Comparison of ENCODE assay signal across 18 cellular contexts in genomic region chr12:48288387-48289268, GRCh38.
DNase-seq lines count a peak whose midpoint lies in the region; ATAC-seq, FAIRE-seq and TF ChIP-seq lines count a peak whose summit lies in the region.
"Had no signal": no experiment of that assay in that cellular context is flagged by ENCODE, and none has a peak within 500 bp of the region (broad histone marks: within the 10 kb centered on the region; RNA-seq: fewer than 3 reads in every experiment).

No MANE protein-coding gene starts in this region.

- ATAC-seq in K562 (no peak), mucosa of descending colon (peak; percentile 62), GM19455 (IDR thresholded peaks at IDR 0.05; ENCODE audit: unreplicated experiment) (no peak)
- ATAC-seq: CD8-positive, alpha-beta T cell had no signal

- TF ChIP-seq EP300 in K562 (IDR thresholded peaks at IDR 0.05; ENCODE audit: low read length) = no peak

- DNase-seq in K562 (ENCODE audit: extremely low read depth in 1 of 4, low spot score in 3 of 4) = no peak
- DNase-seq in mucosa of descending colon = peak in 1 of 3 donors; percentile 16
- DNase-seq in globus pallidus (ENCODE audit: low spot score) = no peak
- no peak for DNase-seq in head of caudate nucleus
- no peak for DNase-seq in ureter (ENCODE audit: low spot score)
- DNase-seq: CD8-positive, alpha-beta T cell; COR-L47; DMS153; DMS79 treated with DMSO at 0.1 percent for 48 hours; EL; HFFc6 had no signal

- FAIRE-seq in K562 (lab: Jason Lieb, UNC) = no peak
- FAIRE-seq: D721Med, G401.6, GM12892, H1 had no signal

- H4K20me1 ChIP-seq in Loucy (ENCODE audit: insufficient read depth, low read length, poor library complexity, severe bottlenecking) (no peaks in the 10 kb centered on the region), K562 (replicated peaks; ENCODE audit: control insufficient read depth, insufficient read depth, low read length) (no peaks in the 10 kb centered on the region)

- in situ Hi-C loops in K562 (cut with MboI) = no loop called here

- no peak for TF ChIP-seq POLR2A in K562 (conservative IDR thresholded peaks at IDR 0.05)

- H3K36me3 ChIP-seq in Loucy (ENCODE audit: insufficient read depth, low read length) = no peaks in the 10 kb centered on the region
- no peaks in the 10 kb centered on the region for H3K36me3 ChIP-seq in K562 (ENCODE audit: control insufficient read depth, insufficient read depth, low read length)
- no peaks in the 10 kb centered on the region for H3K36me3 ChIP-seq in mucosa of descending colon (ENCODE audit: low read depth)
- H3K36me3 ChIP-seq: HAP-1 had no signal

- TF ChIP-seq CTCF in Loucy (conservative IDR thresholded peaks at IDR 0.05; ENCODE audit: low read length) (no peak), K562 (IDR thresholded peaks at IDR 0.05 in 2 of 3, conservative IDR thresholded peaks at IDR 0.05 in 1 of 3; ENCODE audit: insufficient read depth in 2 of 3, low read depth in 1 of 3, low read length in 3 of 3) (no peak), mucosa of descending colon (IDR thresholded peaks at IDR 0.05) (no peak)

- POLR2A ChIA-PET in K562 (lab: Yijun Ruan, JAX) = no interaction called here

- H3K79me2 ChIP-seq in Loucy (ENCODE audit: insufficient read depth, low read length) (no peaks in the 10 kb centered on the region), K562 (ENCODE audit: control insufficient read depth, insufficient read depth, low read length) (no peaks in the 10 kb centered on the region)

- no TSS peak for BruUV-seq in K562 (replicated peaks; lab: Mats Ljungman, UMichigan)

- no peak overlapping the region for H3K4me2 ChIP-seq in Loucy (ENCODE audit: low read depth, low read length, poor library complexity, severe bottlenecking)
- H3K4me2 ChIP-seq in K562 (ENCODE audit: insufficient read depth, low read length) = no peak overlapping the region

- no peak overlapping the region for H3K9ac ChIP-seq in Loucy (ENCODE audit: low read depth, low read length, poor library complexity, severe bottlenecking)
- no peak overlapping the region for H3K9ac ChIP-seq in K562 (ENCODE audit: insufficient read depth in 1 of 2, low read depth in 2 of 2, low read length in 2 of 2)

- H3K4me3 ChIP-seq in Loucy (ENCODE audit: low read length, poor library complexity, severe bottlenecking) = no peak overlapping the region
- H3K4me3 ChIP-seq in K562 = no peak overlapping the region
- H3K4me3 ChIP-seq in mucosa of descending colon = no peak overlapping the region
- H3K4me3 ChIP-seq: HAP-1 had no signal

- intact Hi-C loops in K562 (cut with micrococcal nuclease) (no loop called here), mucosa of descending colon (cut with DNase I, micrococcal nuclease) (no loop called here), head of caudate nucleus (cut with DNase I) (no loop called here)

- peak overlapping the region; percentile 7; the same call in 1 of the 2 replicates for H2AFZ ChIP-seq in Loucy (ENCODE audit: low read length)
- peak overlapping the region; percentile 56; the same call in 1 of the 2 replicates for H2AFZ ChIP-seq in K562 (ENCODE audit: low read depth, low read length)

- H3K27me3 ChIP-seq in Loucy (ENCODE audit: insufficient read depth, low read length, poor library complexity, severe bottlenecking) (peaks cover 13% of the 10 kb centered on the region), K562 (ENCODE audit: control insufficient read depth in 2 of 2, insufficient read depth in 2 of 2, low read length in 2 of 2) (no peaks in the 10 kb centered on the region)

- no peak overlapping the region for H3K27ac ChIP-seq in K562 (ENCODE audit: extremely low read depth, low read depth, low read length)

- H3K9me3 ChIP-seq in Loucy (ENCODE audit: insufficient read depth, low read depth, low read length) (no peaks in the 10 kb centered on the region), K562 (replicated peaks; ENCODE audit: control insufficient read depth, insufficient read depth, low read depth, low read length) (no peaks in the 10 kb centered on the region), mucosa of descending colon (no peaks in the 10 kb centered on the region)
- H3K9me3 ChIP-seq: HAP-1 had no signal

- WGBS in K562 (ENCODE audit: insufficient coverage, low coverage, missing lambda C conversion rate) = 24% methylated on average over 6 of the region's 6 CpGs

- H3K9me1 ChIP-seq in K562 (ENCODE audit: control insufficient read depth, insufficient read depth, low read length) = no peaks in the 10 kb centered on the region

- H3K4me1 ChIP-seq in Loucy (ENCODE audit: insufficient read depth, low read length, poor library complexity, severe bottlenecking) (peaks cover 9% of the 10 kb centered on the region), K562 (replicated peaks in 1 of 2; ENCODE audit: control insufficient read depth in 2 of 2, insufficient read depth in 2 of 2, low read length in 2 of 2) (0 out of 5 replicates have a peak, but pooled peaks cover 0 to 2% of the 10 kb centered on the region in 2 experiments), mucosa of descending colon (ENCODE audit: low read depth) (no peaks in the 10 kb centered on the region)
- H3K4me1 ChIP-seq: HAP-1 had no signal

- CTCF ChIA-PET in K562 (lab: Yijun Ruan, JAX; ENCODE audit: low intra/inter-chr PET ratio) = no interaction called here

- no peaks in the 10 kb centered on the region for H3K9me2 ChIP-seq in Loucy (replicated peaks; ENCODE audit: low read depth, low read length)

- H3F3A ChIP-seq in Loucy (ENCODE audit: low read depth) = no peaks in the 10 kb centered on the region

- no peak for TF ChIP-seq RAD21 in K562 (CRISPR knock-in tag; conservative IDR thresholded peaks at IDR 0.05 in 1 of 2, IDR thresholded peaks at IDR 0.05 in 1 of 2)

TF ChIP-seq in K562, 482 proteins besides CTCF, POLR2A, EP300 and RAD21:
- no peak for TF ChIP-seq ZNF764 (CRISPR knock-in tag; IDR thresholded peaks at IDR 0.05; ENCODE audit: low read depth)
- TF ChIP-seq NR0B1 (IDR thresholded peaks at IDR 0.05; ENCODE audit: partially characterized antibody) = no peak
- TF ChIP-seq XRCC4 (IDR thresholded peaks at IDR 0.05; ENCODE audit: extremely low read depth, insufficient read depth, insufficient read length) = no peak
- no peak for TF ChIP-seq MBD1 (CRISPR knock-in tag; IDR thresholded peaks at IDR 0.05)
- no peak for TF ChIP-seq ZNF165 (CRISPR knock-in tag; IDR thresholded peaks at IDR 0.05; ENCODE audit: borderline replicate concordance)
- no peak for TF ChIP-seq TAF1 (IDR thresholded peaks at IDR 0.05; ENCODE audit: control insufficient read depth, extremely low read depth, insufficient read depth, low read length, severe bottlenecking)
- no peak for TF ChIP-seq ZNF146 (CRISPR knock-in tag; IDR thresholded peaks at IDR 0.05; ENCODE audit: unreplicated experiment)
TF ChIP-seq in K562: peak in this region for 0.
